ENCODE assay signal across 2 cellular contexts in genomic region chr1:231564373-231564772, GRCh38.
TF ChIP-seq lines count a peak whose summit lies in the region.

No MANE protein-coding gene starts in this region.

TF ChIP-seq in HEK293, 187 proteins besides CTCF, POLR2A, EP300 and RAD21 (continued from another document):
- peak; percentile 72; the same call in 1 of the 2 replicates for TF ChIP-seq SCRT1 (tag by site-specific recombination; IDR thresholded peaks at IDR 0.05; ENCODE audit: borderline replicate concordance)

TF ChIP-seq in K562, 482 proteins besides CTCF, POLR2A, EP300 and RAD21 (continued from another document):
- no peak for TF ChIP-seq GTF3C2 (IDR thresholded peaks at IDR 0.05; ENCODE audit: borderline replicate concordance, extremely low read depth, insufficient read length)
- TF ChIP-seq CUX1 (CRISPR knock-in tag; IDR thresholded peaks at IDR 0.05) = no peak
- TF ChIP-seq ZNF24 (IDR thresholded peaks at IDR 0.05) = no peak
- no peak for TF ChIP-seq GATAD2A (IDR thresholded peaks at IDR 0.05)
- TF ChIP-seq SMARCC2 (IDR thresholded peaks at IDR 0.05; ENCODE audit: low read depth) = no peak
- no peak for TF ChIP-seq ELK1 (CRISPR knock-in tag; IDR thresholded peaks at IDR 0.05)
- TF ChIP-seq PTBP1 (IDR thresholded peaks at IDR 0.05; ENCODE audit: low read depth, low read length) = no peak
- TF ChIP-seq NFE2L1 (tag; IDR thresholded peaks at IDR 0.05; ENCODE audit: borderline replicate concordance, low read depth) = no peak
